In the genomic region with DNA sequence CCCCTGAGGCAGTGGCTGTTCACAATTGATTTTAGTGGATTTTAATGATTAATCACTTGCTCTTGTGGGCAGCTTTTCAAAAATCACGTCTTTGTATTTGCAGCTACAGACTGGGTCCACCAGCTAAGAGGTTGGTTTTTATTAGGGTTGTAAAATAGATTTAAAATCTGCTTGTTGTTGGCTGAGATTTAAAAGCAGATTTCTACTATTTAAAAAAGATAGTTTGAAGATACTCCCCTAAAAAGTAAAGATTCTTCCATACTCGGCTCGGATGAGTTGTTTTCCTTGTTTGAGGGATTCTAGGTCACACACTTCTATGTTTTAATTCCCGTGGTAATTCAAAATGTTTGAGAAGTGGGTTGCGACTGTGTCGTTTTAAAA, we compare ENCODE assay signal across 8 cellular contexts. TPM values are rescaled to one million over a fixed set of nuclear protein-coding genes. Genes with fewer than 3 reads are reported as not detected.
DNase-seq lines count a peak whose midpoint lies in the region; ATAC-seq and TF ChIP-seq lines count a peak whose summit lies in the region.

No MANE protein-coding gene starts in this region.

- H3K9me3 ChIP-seq in right atrium auricular region: no peaks in the 10 kb centered on the region
- no peaks in the 10 kb centered on the region for H3K9me3 ChIP-seq in mucosa of descending colon

- intact Hi-C loops in left cardiac atrium (cut with DNase I): loop anchor here in 1 of 2 donors (10.0 kb wide), 1 partner anchor 132 kb away; no protein-coding TSS in a partner anchor
- intact Hi-C loops in mucosa of descending colon (cut with DNase I, micrococcal nuclease): no loop called here

- DNase-seq in right atrium auricular region (ENCODE audit: low spot score): no peak
- DNase-seq in left cardiac atrium: no peak
- no peak for DNase-seq in cardiac fibroblast (ENCODE audit: low read depth in 2 of 2)
- DNase-seq in mucosa of descending colon: no peak
- DNase-seq in GM19240 (ENCODE audit: insufficient read length, low spot score): no peak
- no peak for DNase-seq in DMS114 treated with DMSO at 0.1 percent for 48 hours (lab: John Stamatoyannopoulos, UW; ENCODE audit: unreplicated experiment)
- DNase-seq in NCI-H2081 (lab: John Stamatoyannopoulos, UW): no peak

- H3K27ac ChIP-seq in right atrium auricular region: peak overlapping the region; percentile 99 to 100

- H3K36me3 ChIP-seq in right atrium auricular region (no peaks in the 10 kb centered on the region), mucosa of descending colon (ENCODE audit: low read depth) (no peaks in the 10 kb centered on the region)

- peak overlapping the region; percentile 96 to 100 for H3K4me3 ChIP-seq in right atrium auricular region
- H3K4me3 ChIP-seq in cardiac fibroblast (replicated peaks in 1 of 2; ENCODE audit: low read depth in 2 of 2, low read length in 2 of 2): peak overlapping the region; percentile 89 to 96
- peak overlapping the region; percentile 100 for H3K4me3 ChIP-seq in mucosa of descending colon

- no peaks in the 10 kb centered on the region for H3K27me3 ChIP-seq in right atrium auricular region

- ATAC-seq in left cardiac atrium (no peak), mucosa of descending colon (no peak), HG02870 (IDR thresholded peaks at IDR 0.05; ENCODE audit: unreplicated experiment) (no peak)

- TF ChIP-seq CTCF in right atrium auricular region (IDR thresholded peaks at IDR 0.05): no peak
- TF ChIP-seq CTCF in cardiac fibroblast (IDR thresholded peaks at IDR 0.05; ENCODE audit: low read depth, low read length): no peak
- no peak for TF ChIP-seq CTCF in mucosa of descending colon (IDR thresholded peaks at IDR 0.05)

- H3K4me1 ChIP-seq in right atrium auricular region (peaks cover 0 to 36% of the 10 kb centered on the region in 2 donors), mucosa of descending colon (ENCODE audit: low read depth) (peaks cover 24% of the 10 kb centered on the region)

RNA-seq across cellular contexts. Expression of a gene that starts 1.7 kb away (rescaled TPM):
- total RNA-seq in right atrium auricular region (100 to 1,000 TPM; 135 to 210 TPM), left cardiac atrium (100 to 1,000 TPM in 1 of 2 donors, 10 to 100 TPM in 1; 92.9 to 138 TPM), mucosa of descending colon (10 to 100 TPM; 45.3 to 99.2 (median 69.9) TPM)
